ENCODE assay signal across 1 cellular context in the genomic region with DNA sequence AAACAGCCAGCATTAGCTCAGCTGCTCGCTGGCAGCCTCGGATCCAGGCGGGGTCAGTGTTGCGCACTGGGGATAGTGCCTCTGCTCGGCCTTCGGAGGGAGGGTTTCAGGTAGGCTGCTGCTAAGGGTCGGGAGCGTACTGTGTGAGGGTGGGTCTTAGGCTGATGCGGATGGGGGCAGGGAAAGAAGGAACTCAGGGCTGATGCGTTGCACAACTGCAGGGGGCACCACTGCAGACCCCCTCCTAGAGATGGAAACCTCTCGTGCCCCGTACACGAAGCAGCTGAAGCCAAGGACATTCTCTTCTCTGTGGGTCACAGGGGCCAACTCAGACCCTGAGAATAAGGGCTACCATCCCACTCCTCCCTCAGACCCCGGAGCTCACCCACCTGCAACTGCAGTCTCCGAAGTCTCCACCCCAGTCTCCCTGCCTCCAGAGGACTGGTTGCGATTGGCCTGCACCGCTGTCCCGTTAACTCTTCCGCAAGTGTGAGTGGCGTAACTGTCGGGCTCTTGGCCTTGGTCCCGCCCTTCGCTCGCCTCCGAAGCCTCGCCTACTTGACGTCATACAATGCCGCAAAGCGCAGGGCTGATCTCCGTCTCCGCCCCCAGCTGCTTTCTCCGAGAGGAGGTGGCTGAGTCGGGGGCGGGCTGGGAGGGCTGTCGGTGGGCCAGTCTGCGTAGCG.
A peak's percentile ranks its signal among the peaks of the same experiment; 100 is the strongest.
TF ChIP-seq lines count a peak whose summit lies in the region.

A gene with protein sequence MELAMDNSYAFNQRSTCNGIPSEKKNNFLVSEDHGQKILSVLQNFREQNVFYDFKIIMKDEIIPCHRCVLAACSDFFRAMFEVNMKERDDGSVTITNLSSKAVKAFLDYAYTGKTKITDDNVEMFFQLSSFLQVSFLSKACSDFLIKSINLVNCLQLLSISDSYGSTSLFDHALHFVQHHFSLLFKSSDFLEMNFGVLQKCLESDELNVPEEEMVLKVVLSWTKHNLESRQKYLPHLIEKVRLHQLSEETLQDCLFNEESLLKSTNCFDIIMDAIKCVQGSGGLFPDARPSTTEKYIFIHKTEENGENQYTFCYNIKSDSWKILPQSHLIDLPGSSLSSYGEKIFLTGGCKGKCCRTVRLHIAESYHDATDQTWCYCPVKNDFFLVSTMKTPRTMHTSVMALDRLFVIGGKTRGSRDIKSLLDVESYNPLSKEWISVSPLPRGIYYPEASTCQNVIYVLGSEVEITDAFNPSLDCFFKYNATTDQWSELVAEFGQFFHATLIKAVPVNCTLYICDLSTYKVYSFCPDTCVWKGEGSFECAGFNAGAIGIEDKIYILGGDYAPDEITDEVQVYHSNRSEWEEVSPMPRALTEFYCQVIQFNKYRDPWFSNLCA (minus strand): TSS at position 425 of the 686 bp plus-strand sequence. CDS start 18,250 bp downstream, outside the sequence.

TF ChIP-seq in HEK293, 187 proteins besides CTCF, POLR2A, EP300 and RAD21 (continued from another document):
- TF ChIP-seq, protein P1, sequence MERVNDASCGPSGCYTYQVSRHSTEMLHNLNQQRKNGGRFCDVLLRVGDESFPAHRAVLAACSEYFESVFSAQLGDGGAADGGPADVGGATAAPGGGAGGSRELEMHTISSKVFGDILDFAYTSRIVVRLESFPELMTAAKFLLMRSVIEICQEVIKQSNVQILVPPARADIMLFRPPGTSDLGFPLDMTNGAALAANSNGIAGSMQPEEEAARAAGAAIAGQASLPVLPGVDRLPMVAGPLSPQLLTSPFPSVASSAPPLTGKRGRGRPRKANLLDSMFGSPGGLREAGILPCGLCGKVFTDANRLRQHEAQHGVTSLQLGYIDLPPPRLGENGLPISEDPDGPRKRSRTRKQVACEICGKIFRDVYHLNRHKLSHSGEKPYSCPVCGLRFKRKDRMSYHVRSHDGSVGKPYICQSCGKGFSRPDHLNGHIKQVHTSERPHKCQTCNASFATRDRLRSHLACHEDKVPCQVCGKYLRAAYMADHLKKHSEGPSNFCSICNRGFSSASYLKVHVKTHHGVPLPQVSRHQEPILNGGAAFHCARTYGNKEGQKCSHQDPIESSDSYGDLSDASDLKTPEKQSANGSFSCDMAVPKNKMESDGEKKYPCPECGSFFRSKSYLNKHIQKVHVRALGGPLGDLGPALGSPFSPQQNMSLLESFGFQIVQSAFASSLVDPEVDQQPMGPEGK (tag by site-specific recombination; IDR thresholded peaks at IDR 0.05), result peak; percentile 79; the same call in 1 of the 2 replicates
- peak; percentile 48; the same call in 1 of the 2 replicates for TF ChIP-seq SCRT2 (tag by site-specific recombination; IDR thresholded peaks at IDR 0.05)
- no peak for TF ChIP-seq GLI4 (tag by site-specific recombination; IDR thresholded peaks at IDR 0.05)
- TF ChIP-seq ZNF121 (tag by site-specific recombination; IDR thresholded peaks at IDR 0.05), result no peak
- TF ChIP-seq, protein P2, sequence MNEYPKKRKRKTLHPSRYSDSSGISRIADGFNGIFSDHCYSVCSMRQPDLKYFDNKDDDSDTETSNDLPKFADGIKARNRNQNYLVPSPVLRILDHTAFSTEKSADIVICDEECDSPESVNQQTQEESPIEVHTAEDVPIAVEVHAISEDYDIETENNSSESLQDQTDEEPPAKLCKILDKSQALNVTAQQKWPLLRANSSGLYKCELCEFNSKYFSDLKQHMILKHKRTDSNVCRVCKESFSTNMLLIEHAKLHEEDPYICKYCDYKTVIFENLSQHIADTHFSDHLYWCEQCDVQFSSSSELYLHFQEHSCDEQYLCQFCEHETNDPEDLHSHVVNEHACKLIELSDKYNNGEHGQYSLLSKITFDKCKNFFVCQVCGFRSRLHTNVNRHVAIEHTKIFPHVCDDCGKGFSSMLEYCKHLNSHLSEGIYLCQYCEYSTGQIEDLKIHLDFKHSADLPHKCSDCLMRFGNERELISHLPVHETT (tag by site-specific recombination; IDR thresholded peaks at IDR 0.05), result no peak
- TF ChIP-seq, protein P3, sequence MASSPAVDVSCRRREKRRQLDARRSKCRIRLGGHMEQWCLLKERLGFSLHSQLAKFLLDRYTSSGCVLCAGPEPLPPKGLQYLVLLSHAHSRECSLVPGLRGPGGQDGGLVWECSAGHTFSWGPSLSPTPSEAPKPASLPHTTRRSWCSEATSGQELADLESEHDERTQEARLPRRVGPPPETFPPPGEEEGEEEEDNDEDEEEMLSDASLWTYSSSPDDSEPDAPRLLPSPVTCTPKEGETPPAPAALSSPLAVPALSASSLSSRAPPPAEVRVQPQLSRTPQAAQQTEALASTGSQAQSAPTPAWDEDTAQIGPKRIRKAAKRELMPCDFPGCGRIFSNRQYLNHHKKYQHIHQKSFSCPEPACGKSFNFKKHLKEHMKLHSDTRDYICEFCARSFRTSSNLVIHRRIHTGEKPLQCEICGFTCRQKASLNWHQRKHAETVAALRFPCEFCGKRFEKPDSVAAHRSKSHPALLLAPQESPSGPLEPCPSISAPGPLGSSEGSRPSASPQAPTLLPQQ (tag by site-specific recombination; IDR thresholded peaks at IDR 0.05), result peak; percentile 25; the same call in 1 of the 2 replicates
- TF ChIP-seq ZNF155 (tag by site-specific recombination; IDR thresholded peaks at IDR 0.05), result no peak
- TF ChIP-seq SP3 (tag by site-specific recombination; IDR thresholded peaks at IDR 0.05), result peak; percentile 79
- TF ChIP-seq SP7 (tag by site-specific recombination; IDR thresholded peaks at IDR 0.05), result peak; percentile 42; the same call in 1 of the 2 replicates
- TF ChIP-seq GFI1B (tag by site-specific recombination; IDR thresholded peaks at IDR 0.05), result no peak
- TF ChIP-seq, protein P4, sequence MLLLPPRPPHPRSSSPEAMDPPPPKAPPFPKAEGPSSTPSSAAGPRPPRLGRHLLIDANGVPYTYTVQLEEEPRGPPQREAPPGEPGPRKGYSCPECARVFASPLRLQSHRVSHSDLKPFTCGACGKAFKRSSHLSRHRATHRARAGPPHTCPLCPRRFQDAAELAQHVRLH (tag by site-specific recombination; IDR thresholded peaks at IDR 0.05), result 0 out of 2 replicates have a peak, but pooled peaks have one; percentile 8
- TF ChIP-seq RBAK (tag by site-specific recombination; IDR thresholded peaks at IDR 0.05), result no peak
- TF ChIP-seq ZNF837 (tag by site-specific recombination; IDR thresholded peaks at IDR 0.05), result no peak
- TF ChIP-seq, protein P5, sequence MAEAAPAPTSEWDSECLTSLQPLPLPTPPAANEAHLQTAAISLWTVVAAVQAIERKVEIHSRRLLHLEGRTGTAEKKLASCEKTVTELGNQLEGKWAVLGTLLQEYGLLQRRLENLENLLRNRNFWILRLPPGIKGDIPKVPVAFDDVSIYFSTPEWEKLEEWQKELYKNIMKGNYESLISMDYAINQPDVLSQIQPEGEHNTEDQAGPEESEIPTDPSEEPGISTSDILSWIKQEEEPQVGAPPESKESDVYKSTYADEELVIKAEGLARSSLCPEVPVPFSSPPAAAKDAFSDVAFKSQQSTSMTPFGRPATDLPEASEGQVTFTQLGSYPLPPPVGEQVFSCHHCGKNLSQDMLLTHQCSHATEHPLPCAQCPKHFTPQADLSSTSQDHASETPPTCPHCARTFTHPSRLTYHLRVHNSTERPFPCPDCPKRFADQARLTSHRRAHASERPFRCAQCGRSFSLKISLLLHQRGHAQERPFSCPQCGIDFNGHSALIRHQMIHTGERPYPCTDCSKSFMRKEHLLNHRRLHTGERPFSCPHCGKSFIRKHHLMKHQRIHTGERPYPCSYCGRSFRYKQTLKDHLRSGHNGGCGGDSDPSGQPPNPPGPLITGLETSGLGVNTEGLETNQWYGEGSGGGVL (tag by site-specific recombination; IDR thresholded peaks at IDR 0.05), result no peak
